8 cellular contexts compared by ENCODE assay signal in genomic region chr14:24367506-24368214, GRCh38. TPM values are rescaled to one million over a fixed set of nuclear protein-coding genes. Genes with fewer than 3 reads are reported as not detected.
DNase-seq lines count a peak whose midpoint lies in the region; ATAC-seq and TF ChIP-seq lines count a peak whose summit lies in the region.

Gene NFATC4 (plus strand): TSS chr14:24368184. CDS start chr14:24368341, 157 bp downstream.

- peak within 1 kb of the TSS; percentile 91 to 99 for H3K4me3 ChIP-seq in foreskin fibroblast (ENCODE audit: low read depth in 1 of 2, low read length in 2 of 2)

- H3K27me3 Mint-ChIP-seq in activated T-cell treated with anti-CD3 and anti-CD28 coated beads, Interleukin-2, amount 50 U/mL, for 72 hours (ENCODE audit: low read depth) = peaks cover 42% of the 10 kb centered on the region
- no peaks in the 10 kb centered on the region for H3K27me3 Mint-ChIP-seq in nephron (ENCODE audit: low read depth)

- peaks cover 32% of the 10 kb centered on the region for H3K4me1 Mint-ChIP-seq in activated T-cell treated with anti-CD3 and anti-CD28 coated beads, Interleukin-2, amount 50 U/mL, for 72 hours (ENCODE audit: low read depth)
- peaks cover 48% of the 10 kb centered on the region for H3K4me1 Mint-ChIP-seq in nephron

- H3K9me3 Mint-ChIP-seq in activated T-cell treated with anti-CD3 and anti-CD28 coated beads, Interleukin-2, amount 50 U/mL, for 72 hours = no peaks in the 10 kb centered on the region
- no peaks in the 10 kb centered on the region for H3K9me3 Mint-ChIP-seq in nephron

- peaks cover 2 to 5% of the 10 kb centered on the region in 2 donors for H3K36me3 Mint-ChIP-seq in activated T-cell treated with anti-CD3 and anti-CD28 coated beads, Interleukin-2, amount 50 U/mL, for 72 hours (ENCODE audit: insufficient read depth in 2 of 2)
- peaks cover 15% of the 10 kb centered on the region for H3K36me3 Mint-ChIP-seq in nephron (ENCODE audit: low read depth)

- ATAC-seq in GM21528 (IDR thresholded peaks at IDR 0.05; ENCODE audit: low FRiP score, unreplicated experiment) = peak; percentile 5
- peak in 1 of 2 donors; percentile 21 for ATAC-seq in activated T-cell treated with anti-CD3 and anti-CD28 coated beads, Interleukin-2, amount 50 U/mL, for 72 hours (replicated peaks in 1 of 2)

- peak in 9 of 14 donors; percentile 16 to 76 (median 36) for DNase-seq in C1 segment of cervical spinal cord (lab: John Stamatoyannopoulos, UW)
- peak; percentile 77 to 83 for DNase-seq in NCI-H1930 (lab: John Stamatoyannopoulos, UW)
- peak; percentile 9 to 44 for DNase-seq in activated T-cell treated with anti-CD3 and anti-CD28 coated beads, Interleukin-2, amount 50 U/mL, for 72 hours
- peak; percentile 95 to 97 for DNase-seq in foreskin fibroblast
- no peak for DNase-seq in SKM-1 (lab: John Stamatoyannopoulos, UW; ENCODE audit: unreplicated experiment)
- no peak for DNase-seq in NCI-H446 treated with DMSO at 0.1 percent for 48 hours (lab: John Stamatoyannopoulos, UW)

- H3K27ac Mint-ChIP-seq in activated T-cell treated with anti-CD3 and anti-CD28 coated beads, Interleukin-2, amount 50 U/mL, for 72 hours = no peak within 1 kb of the TSS
- peak within 1 kb of the TSS; percentile 99 to 100 (median 100) for H3K27ac Mint-ChIP-seq in nephron

- peak within 1 kb of the TSS; percentile 81 to 87 for H3K4me3 Mint-ChIP-seq in activated T-cell treated with anti-CD3 and anti-CD28 coated beads, Interleukin-2, amount 50 U/mL, for 72 hours
- peak within 1 kb of the TSS; percentile 89 to 95 (median 92) for H3K4me3 Mint-ChIP-seq in nephron

- TF ChIP-seq CTCF in foreskin fibroblast (IDR thresholded peaks at IDR 0.05; ENCODE audit: low read depth, low read length) (no peak), nephron (IDR thresholded peaks at IDR 0.05; ENCODE audit: unreplicated experiment in 3 of 3) (no peak)

RNA-seq across cellular contexts. Expression of gene NFATC4, which starts in this region (rescaled TPM):
- total RNA-seq in activated T-cell treated with anti-CD3 and anti-CD28 coated beads, Interleukin-2, amount 50 U/mL, for 72 hours = 10 to 100 TPM in 1 of 2 donors, 1 to 10 TPM in 1; 2.6 to 11.3 TPM

Comparison
In these comparisons a context has a peak if more than half of its experiments do, and no peak if none do; other contexts are left out.
1. DNase-seq: peak in C1 segment of cervical spinal cord (9 of 14), NCI-H1930 (2 of 2), activated T-cell treated with anti-CD3 and anti-CD28 coated beads, Interleukin-2, amount 50 U/mL, for 72 hours (2 of 2) and foreskin fibroblast (2 of 2); none in SKM-1 (single experiment) and NCI-H446 treated with DMSO at 0.1 percent for 48 hours (single experiment).